Comparison of ENCODE assay signal across 8 cellular contexts in genomic region chr17:44828919-44829557, GRCh38. TPM values are rescaled to one million over a fixed set of nuclear protein-coding genes. Genes with fewer than 3 reads are reported as not detected.
DNase-seq lines count a peak whose midpoint lies in the region; ATAC-seq and TF ChIP-seq lines count a peak whose summit lies in the region.

No MANE protein-coding gene starts in this region.

- peaks cover 9% of the 10 kb centered on the region for H3K4me1 Mint-ChIP-seq in activated T-helper 2 cell treated with anti-CD3 and anti-CD28 coated beads, Interferon-gamma antibody, Interleukin-2, Interleukin-4, amounts not matched to agents 10 μg/mL and 5 μg/mL and 100 μg/mL, durations not matched to agents 14 hours and 24 hours and 36 hours (ENCODE audit: low read depth)

- no peak for ATAC-seq in GM21528 (IDR thresholded peaks at IDR 0.05; ENCODE audit: low FRiP score, unreplicated experiment)

- H3K27me3 ChIP-seq in BE2C = no peaks in the 10 kb centered on the region
- H3K27me3 ChIP-seq in HL-60 (ENCODE audit: insufficient read depth, poor library complexity, severe bottlenecking) = peaks cover 49% of the 10 kb centered on the region
- no peaks in the 10 kb centered on the region for H3K27me3 ChIP-seq in iPS-20b (ENCODE audit: insufficient read depth, low read length)
- H3K27me3 ChIP-seq in stomach = peaks cover 8 to 98% (median 65%) of the 10 kb centered on the region in 3 donors

- intact Hi-C loops in activated T-helper 2 cell treated with anti-CD3 and anti-CD28 coated beads, Interferon-gamma antibody, Interleukin-2, Interleukin-4, amounts not matched to agents 10 μg/mL and 5 μg/mL and 100 μg/mL, durations not matched to agents 14 hours and 24 hours and 36 hours (cut with micrococcal nuclease) = loop anchor here (5.0 kb wide), 1 partner anchor 52 kb away; no protein-coding TSS in a partner anchor
- intact Hi-C loops in stomach (cut with DNase I; ENCODE audit: low total_unique reads) = no loop called here

- H3K27me3 Mint-ChIP-seq in activated T-helper 2 cell treated with anti-CD3 and anti-CD28 coated beads, Interferon-gamma antibody, Interleukin-2, Interleukin-4, amounts not matched to agents 10 μg/mL and 5 μg/mL and 100 μg/mL, durations not matched to agents 14 hours and 24 hours and 36 hours (ENCODE audit: low read depth) = peaks cover 49% of the 10 kb centered on the region

- peak overlapping the region; percentile 10 for H3K27ac Mint-ChIP-seq in activated T-helper 2 cell treated with anti-CD3 and anti-CD28 coated beads, Interferon-gamma antibody, Interleukin-2, Interleukin-4, amounts not matched to agents 10 μg/mL and 5 μg/mL and 100 μg/mL, durations not matched to agents 14 hours and 24 hours and 36 hours

- H3K36me3 ChIP-seq in BE2C (0 out of 2 replicates have a peak, but pooled peaks cover 2% of the 10 kb centered on the region), iPS-20b (ENCODE audit: insufficient read depth, low read depth, low read length) (peaks cover 6% of the 10 kb centered on the region; the same call in 1 of the 2 replicates), stomach (no peaks in the 10 kb centered on the region)

- H3K4me3 Mint-ChIP-seq in activated T-helper 2 cell treated with anti-CD3 and anti-CD28 coated beads, Interferon-gamma antibody, Interleukin-2, Interleukin-4, amounts not matched to agents 10 μg/mL and 5 μg/mL and 100 μg/mL, durations not matched to agents 14 hours and 24 hours and 36 hours (ENCODE audit: low read depth) = peak overlapping the region; percentile 75

- H3K9me3 ChIP-seq in BE2C (no peaks in the 10 kb centered on the region), iPS-20b (ENCODE audit: insufficient read depth, low read depth, low read length) (no peaks in the 10 kb centered on the region), stomach (no peaks in the 10 kb centered on the region)

- H3K36me3 Mint-ChIP-seq in activated T-helper 2 cell treated with anti-CD3 and anti-CD28 coated beads, Interferon-gamma antibody, Interleukin-2, Interleukin-4, amounts not matched to agents 10 μg/mL and 5 μg/mL and 100 μg/mL, durations not matched to agents 14 hours and 24 hours and 36 hours (ENCODE audit: low read depth) = no peaks in the 10 kb centered on the region

- DNase-seq in BE2C (no peak), HL-60 (ENCODE audit: low read depth in 1 of 2, low spot score in 1 of 2) (no peak), stomach (no peak), epidermal melanocyte (ENCODE audit: insufficient read length, low spot score) (no peak), NCI-H2029 treated with DMSO at 0.1 percent for 48 hours (lab: John Stamatoyannopoulos, UW) (no peak)
- no peak for DNase-seq in activated T-helper 2 cell treated with anti-CD3 and anti-CD28 coated beads, Interferon-gamma antibody, Interleukin-2, Interleukin-4, amounts not matched to agents 10 μg/mL and 5 μg/mL and 100 μg/mL, durations not matched to agents 14 hours and 24 hours and 36 hours (ENCODE audit: low spot score)

- no peaks in the 10 kb centered on the region for H3K4me1 ChIP-seq in BE2C
- peaks cover 24% of the 10 kb centered on the region for H3K4me1 ChIP-seq in iPS-20b (ENCODE audit: insufficient read depth, low read length)
- H3K4me1 ChIP-seq in stomach = peaks cover 17 to 22% (median 20%) of the 10 kb centered on the region in 4 donors

- H3K4me3 ChIP-seq in BE2C (ENCODE audit: low read depth, low read length) = peak overlapping the region; percentile 80
- peak overlapping the region; percentile 40; the same call in 1 of the 2 replicates for H3K4me3 ChIP-seq in HL-60 (replicated peaks; ENCODE audit: insufficient read depth, low read length)
- peak overlapping the region; percentile 75 for H3K4me3 ChIP-seq in iPS-20b (ENCODE audit: low read length)
- peak overlapping the region; percentile 60 to 70 (median 66) for H3K4me3 ChIP-seq in stomach

- TF ChIP-seq CTCF in BE2C (IDR thresholded peaks at IDR 0.05; ENCODE audit: low read depth, low read length) = no peak
- no peak for TF ChIP-seq CTCF in HL-60 (IDR thresholded peaks at IDR 0.05; ENCODE audit: insufficient read depth, low read length)
- TF ChIP-seq CTCF in stomach (IDR thresholded peaks at IDR 0.05) = no peak

- H3K9me3 Mint-ChIP-seq in activated T-helper 2 cell treated with anti-CD3 and anti-CD28 coated beads, Interferon-gamma antibody, Interleukin-2, Interleukin-4, amounts not matched to agents 10 μg/mL and 5 μg/mL and 100 μg/mL, durations not matched to agents 14 hours and 24 hours and 36 hours = no peaks in the 10 kb centered on the region

- H3K27ac ChIP-seq in HL-60 (replicated peaks) (no peak overlapping the region), iPS-20b (ENCODE audit: low read length) (peak overlapping the region; percentile 50), stomach (peak overlapping the region; percentile 46 to 86 (median 80))

- no peak for TF ChIP-seq EP300 in stomach (IDR thresholded peaks at IDR 0.05)

- H3K9ac ChIP-seq in iPS-20b (ENCODE audit: low read depth, low read length) = peak overlapping the region; percentile 93

- WGBS in stomach, 5 donors = 5 to 11% (median 9%) methylated on average over 21 to 24 of the region's 24 CpGs

- no peak for TF ChIP-seq POLR2A in stomach (IDR thresholded peaks at IDR 0.05)

RNA-seq across cellular contexts. Expression of gene GJC1, which starts 1.0 kb away (rescaled TPM):
- polyA plus RNA-seq in BE2C (2012; ENCODE audit: insufficient read depth, insufficient read length, low read depth) = 6.2 TPM
- 8.2 and 9.4 TPM in 2 replicates for total RNA-seq in activated T-helper 2 cell treated with anti-CD3 and anti-CD28 coated beads, Interferon-gamma antibody, Interleukin-2, Interleukin-4, amounts not matched to agents 10 μg/mL and 5 μg/mL and 100 μg/mL, durations not matched to agents 14 hours and 24 hours and 36 hours
- total RNA-seq in stomach = 10 to 100 TPM in 4 of 5 donors, 1 to 10 TPM in 1; 9.7 to 53.1 (median 35.6) TPM
- polyA plus RNA-seq in stomach = 1 to 10 TPM in 1 of 3 donors, under 1 TPM in 2; 0.31 to 3.5 (median 0.62) TPM

RNA-seq across cellular contexts. Expression of gene HIGD1B, which starts 18.6 kb away (rescaled TPM):
- 1.2 TPM for polyA plus RNA-seq in BE2C (2012; ENCODE audit: insufficient read depth, insufficient read length, low read depth)
- not detected in 2 replicates for total RNA-seq in activated T-helper 2 cell treated with anti-CD3 and anti-CD28 coated beads, Interferon-gamma antibody, Interleukin-2, Interleukin-4, amounts not matched to agents 10 μg/mL and 5 μg/mL and 100 μg/mL, durations not matched to agents 14 hours and 24 hours and 36 hours
- total RNA-seq in stomach = under 1 TPM in 1 of 5 donors, not detected in 4; 0.92 TPM
- polyA plus RNA-seq in stomach = 1 to 10 TPM; 2.1 to 5.4 (median 2.4) TPM
